In the genomic region with DNA sequence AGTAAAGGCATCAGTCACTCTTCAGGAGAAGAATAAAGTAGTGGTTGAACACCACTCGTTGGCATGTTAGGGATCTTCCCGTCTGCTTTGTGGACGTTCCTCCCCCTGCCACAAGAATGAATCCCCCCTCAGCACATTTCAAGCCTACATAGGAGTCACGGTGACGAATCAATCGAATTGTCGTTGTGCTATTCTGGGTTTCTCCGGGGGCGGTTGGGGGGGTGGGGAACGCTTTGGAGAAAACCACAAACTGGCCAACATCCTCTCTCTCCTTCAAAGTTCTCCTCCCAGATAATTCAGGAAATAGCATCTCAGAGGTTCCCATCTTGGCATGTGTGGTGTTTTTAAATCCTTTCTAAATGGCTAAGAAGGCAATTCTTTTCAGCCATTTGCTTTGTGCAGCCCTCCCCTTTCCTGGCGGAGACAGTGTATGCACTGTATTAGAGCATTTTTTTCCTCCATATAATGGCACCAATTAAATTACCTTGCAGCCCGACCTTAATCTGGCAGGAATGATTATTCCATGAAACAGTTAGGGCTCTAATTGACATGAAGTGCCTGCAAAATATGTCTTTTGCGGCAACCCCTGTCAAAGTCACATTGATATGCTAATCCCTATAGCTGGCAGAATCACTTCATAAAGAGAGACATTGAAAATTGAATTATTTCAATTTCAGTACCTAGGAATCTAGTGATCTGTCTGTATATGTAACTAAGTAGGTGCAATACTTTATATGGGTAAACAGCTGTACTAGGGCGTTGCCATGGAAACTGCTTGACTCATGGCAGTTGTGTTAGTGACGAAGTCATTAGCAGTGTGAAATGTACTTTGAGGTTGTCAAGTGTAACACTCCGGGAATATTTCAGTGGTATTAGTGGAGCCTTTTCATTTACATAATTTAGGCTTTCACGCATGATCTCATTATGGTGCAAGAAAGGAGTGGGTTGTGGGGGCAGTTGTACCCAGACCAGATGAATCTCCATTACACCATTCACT, we compare ENCODE assay signal across 13 cellular contexts.
DNase-seq lines count a peak whose midpoint lies in the region; ATAC-seq and TF ChIP-seq lines count a peak whose summit lies in the region.
"Had no signal": no experiment of that assay in that cellular context is flagged by ENCODE, and none has a peak within 500 bp of the region (broad histone marks: within the 10 kb centered on the region; RNA-seq: fewer than 3 reads in every experiment).

No MANE protein-coding gene starts in this region.

- peak overlapping the region; percentile 77 to 94 (median 84) for H3K4me2 ChIP-seq in BLaER1 treated with 17β-estradiol and CSF1 and Interleukin-3, amounts not matched to agents 10 nM and 100 nM

- ATAC-seq in GM19324 (IDR thresholded peaks at IDR 0.05; ENCODE audit: low FRiP score, unreplicated experiment), result no peak
- ATAC-seq: left ventricle myocardium superior, psoas muscle had no signal

- H3K4me3 ChIP-seq in BLaER1 treated with 17β-estradiol and CSF1 and Interleukin-3, amounts not matched to agents 10 nM and 100 nM, result peak overlapping the region in 9 of 10 experiments; percentile 4 to 43 (median 26); a peak in 10 of 20 replicates
- H3K4me3 ChIP-seq in astrocyte of the spinal cord (ENCODE audit: low read depth, low read length) (peak overlapping the region; percentile 2), esophagus squamous epithelium (no peak overlapping the region)
- H3K4me3 ChIP-seq: psoas muscle, uterus had no signal

- intact Hi-C loops in esophagus squamous epithelium (cut with DNase I), result no loop called here

- DNase-seq in NCI-H1417 treated with DMSO at 0.1 percent for 48 hours (lab: John Stamatoyannopoulos, UW) (peak; percentile 37), astrocyte of the spinal cord (ENCODE audit: low read depth, low spot score) (peak; percentile 79), kidney tubule cell (ENCODE audit: low spot score) (peak; percentile 72), NK-92 (lab: John Stamatoyannopoulos, UW; ENCODE audit: unreplicated experiment) (no peak), NAMALWA (ENCODE audit: low spot score) (no peak), esophagus squamous epithelium (lab: John Stamatoyannopoulos, UW) (no peak)
- DNase-seq: CD4-positive, CD25-positive, alpha-beta regulatory T cell; left ventricle myocardium superior; NCI-H226; psoas muscle; uterus had no signal

- WGBS in esophagus squamous epithelium, 2 donors, result 63 to 76% methylated on average over 15 to 17 of the region's 17 CpGs

- H3K4me1 ChIP-seq in BLaER1 treated with 17β-estradiol and CSF1 and Interleukin-3, amounts not matched to agents 10 nM and 100 nM, result peaks cover 26 to 36% (median 30%) of the 10 kb centered on the region in 10 experiments
- no peaks in the 10 kb centered on the region for H3K4me1 ChIP-seq in esophagus squamous epithelium
- H3K4me1 ChIP-seq: psoas muscle, uterus had no signal

- TF ChIP-seq CTCF in astrocyte of the spinal cord (IDR thresholded peaks at IDR 0.05; ENCODE audit: low read depth, low read length) (no peak), esophagus squamous epithelium (IDR thresholded peaks at IDR 0.05) (no peak)

- TF ChIP-seq POLR2A in esophagus squamous epithelium (IDR thresholded peaks at IDR 0.05), result no peak

- no peaks in the 10 kb centered on the region for H3K27me3 ChIP-seq in BLaER1 treated with 17β-estradiol and CSF1 and Interleukin-3, amounts not matched to agents 10 nM and 100 nM
- no peaks in the 10 kb centered on the region for H3K27me3 ChIP-seq in esophagus squamous epithelium
- H3K27me3 ChIP-seq: uterus had no signal

- in situ Hi-C loops in astrocyte of the spinal cord (cut with HindIII; ENCODE audit: low sequenced_read_pairs), result no loop called here

- no peaks in the 10 kb centered on the region for H3K36me3 ChIP-seq in BLaER1 treated with 17β-estradiol and CSF1 and Interleukin-3, amounts not matched to agents 10 nM and 100 nM
- H3K36me3 ChIP-seq in esophagus squamous epithelium, result no peaks in the 10 kb centered on the region
- H3K36me3 ChIP-seq: uterus had no signal

- H3K27ac ChIP-seq in BLaER1 treated with 17β-estradiol and CSF1 and Interleukin-3, amounts not matched to agents 10 nM and 100 nM, result peak overlapping the region in 10 of 11 experiments; percentile 60 to 83 (median 68); a peak in 21 of 22 replicates
- H3K27ac ChIP-seq in esophagus squamous epithelium, result no peak overlapping the region
- H3K27ac ChIP-seq: psoas muscle, uterus had no signal

- peak overlapping the region in 9 of 11 experiments; percentile 27 to 66 (median 39); a peak in 12 of 22 replicates for H3K9ac ChIP-seq in BLaER1 treated with 17β-estradiol and CSF1 and Interleukin-3, amounts not matched to agents 10 nM and 100 nM

- peaks cover 0 to 3% (median 0%) of the 10 kb centered on the region in 11 experiments; a peak in 1 of 22 replicates for H3K9me3 ChIP-seq in BLaER1 treated with 17β-estradiol and CSF1 and Interleukin-3, amounts not matched to agents 10 nM and 100 nM (replicated peaks in 1 of 11)
- H3K9me3 ChIP-seq in esophagus squamous epithelium, result no peaks in the 10 kb centered on the region
- H3K9me3 ChIP-seq: psoas muscle, uterus had no signal

- H4K20me1 ChIP-seq in BLaER1 treated with 17β-estradiol and CSF1 and Interleukin-3, amounts not matched to agents 10 nM and 100 nM, result no peaks in the 10 kb centered on the region

Comparison
In these comparisons a context has a peak if more than half of its experiments do, and no peak if none do; other contexts are left out.
1. H3K27ac ChIP-seq: peak in BLaER1 treated with 17β-estradiol and CSF1 and Interleukin-3, amounts not matched to agents 10 nM and 100 nM (10 of 11); none in esophagus squamous epithelium (0 of 4).
2. H3K4me3 ChIP-seq: peak in BLaER1 treated with 17β-estradiol and CSF1 and Interleukin-3, amounts not matched to agents 10 nM and 100 nM (9 of 10) and astrocyte of the spinal cord (single experiment); none in esophagus squamous epithelium (0 of 4).
3. DNase-seq: peak in NCI-H1417 treated with DMSO at 0.1 percent for 48 hours (single experiment), astrocyte of the spinal cord (single experiment) and kidney tubule cell (single experiment); none in NK-92 (single experiment), NAMALWA (single experiment) and esophagus squamous epithelium (single experiment).